Comparison of ENCODE assay signal across 12 cellular contexts in the genomic region with DNA sequence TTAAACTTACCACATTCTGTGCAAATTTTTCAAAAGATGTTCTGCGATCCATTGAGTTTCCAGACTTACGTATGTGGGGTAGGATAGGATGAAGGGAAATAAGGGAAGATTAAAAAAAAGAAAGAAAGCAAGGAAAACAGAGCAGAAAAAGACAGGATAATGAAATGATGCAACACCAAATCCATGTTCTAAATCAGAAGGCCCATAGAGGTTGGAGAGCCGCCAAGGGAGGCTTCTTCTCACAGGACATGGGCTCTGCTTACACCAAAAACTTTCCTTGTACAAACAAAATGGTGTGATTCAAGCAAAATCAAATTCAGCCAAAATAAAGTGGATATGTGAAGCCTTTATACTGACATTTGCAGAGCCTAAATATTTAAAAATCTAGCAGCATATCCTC.
"Had no signal": no experiment of that assay in that cellular context is flagged by ENCODE, and none has a peak within 500 bp of the region (broad histone marks: within the 10 kb centered on the region; RNA-seq: fewer than 3 reads in every experiment).

No MANE protein-coding gene starts in this region.

- H3K4me3 ChIP-seq: thyroid gland, uterus had no signal

- ATAC-seq: activated T-helper 17 cell treated with anti-CD3 and anti-CD28 coated beads, Interleukin-2, amount 50 U/mL, for 72 hours; left ventricle myocardium superior; WTC11 had no signal

- H3K36me3 Mint-ChIP-seq: WTC11 had no signal

- H3K27me3 ChIP-seq: thyroid gland, uterus had no signal

- H3K9me3 Mint-ChIP-seq: activated CD4-positive, alpha-beta T cell treated with anti-CD3 and anti-CD28 coated beads, Interleukin-2, amount 10 ng/mL, durations not matched to agents 7 days and 5 days; activated naive CD4-positive, alpha-beta T cell treated with anti-CD3 and anti-CD28 coated beads for 36 hours; activated T-helper 17 cell treated with anti-CD3 and anti-CD28 coated beads, Interleukin-2, amount 50 U/mL, for 72 hours; central memory CD8-positive, alpha-beta T cell; WTC11 had no signal

- H3K4me1 Mint-ChIP-seq: activated CD4-positive, alpha-beta T cell treated with anti-CD3 and anti-CD28 coated beads, Interleukin-2, amount 10 ng/mL, durations not matched to agents 7 days and 5 days; activated T-helper 17 cell treated with anti-CD3 and anti-CD28 coated beads, Interleukin-2, amount 50 U/mL, for 72 hours; central memory CD8-positive, alpha-beta T cell; WTC11 had no signal

- H3K9me3 ChIP-seq: thyroid gland, uterus had no signal

- H3K27ac ChIP-seq: thyroid gland, uterus had no signal

- H3K36me3 ChIP-seq: thyroid gland, uterus had no signal

- DNase-seq: activated CD4-positive, alpha-beta T cell treated with anti-CD3 and anti-CD28 coated beads, Interleukin-2, amount 10 ng/mL, durations not matched to agents 7 days and 5 days; activated CD8-positive, alpha-beta memory T cell treated with anti-CD3 and anti-CD28 coated beads for 24 hours; activated naive CD4-positive, alpha-beta T cell treated with anti-CD3 and anti-CD28 coated beads for 36 hours; dermis blood vessel endothelial cell; left ventricle myocardium superior; stimulated activated CD4-positive, alpha-beta T cell treated with anti-CD3 and anti-CD28 coated beads, Interleukin-15, amount 100 ng/mL, for 24 hours; T-helper 1 cell; thyroid gland; uterus had no signal

- H3K4me3 Mint-ChIP-seq: activated CD4-positive, alpha-beta T cell treated with anti-CD3 and anti-CD28 coated beads, Interleukin-2, amount 10 ng/mL, durations not matched to agents 7 days and 5 days; activated naive CD4-positive, alpha-beta T cell treated with anti-CD3 and anti-CD28 coated beads for 36 hours; activated T-helper 17 cell treated with anti-CD3 and anti-CD28 coated beads, Interleukin-2, amount 50 U/mL, for 72 hours; central memory CD8-positive, alpha-beta T cell; WTC11 had no signal

- H3K27ac Mint-ChIP-seq: activated CD4-positive, alpha-beta T cell treated with anti-CD3 and anti-CD28 coated beads, Interleukin-2, amount 10 ng/mL, durations not matched to agents 7 days and 5 days; activated naive CD4-positive, alpha-beta T cell treated with anti-CD3 and anti-CD28 coated beads for 36 hours; activated T-helper 17 cell treated with anti-CD3 and anti-CD28 coated beads, Interleukin-2, amount 50 U/mL, for 72 hours; WTC11 had no signal

- H3K4me1 ChIP-seq: thyroid gland, uterus had no signal

- H3K27me3 Mint-ChIP-seq: activated CD4-positive, alpha-beta T cell treated with anti-CD3 and anti-CD28 coated beads, Interleukin-2, amount 10 ng/mL, durations not matched to agents 7 days and 5 days; central memory CD8-positive, alpha-beta T cell had no signal
